ENCODE assay signal across 1 cellular context in genomic region chr11:17472467-17472866, GRCh38.
TF ChIP-seq lines count a peak whose summit lies in the region.

No MANE protein-coding gene starts in this region.

TF ChIP-seq in SK-N-SH, 30 proteins besides CTCF, POLR2A, EP300 and RAD21 (continued from another document):
- TF ChIP-seq ZBTB33 (IDR thresholded peaks at IDR 0.05; ENCODE audit: borderline replicate concordance, low read depth) (no peak), NFIC (IDR thresholded peaks at IDR 0.05; ENCODE audit: borderline replicate concordance) (no peak), JUND (IDR thresholded peaks at IDR 0.05) (no peak), MXI1 (IDR thresholded peaks at IDR 0.05; ENCODE audit: low read depth, low read length) (no peak), USF2 (IDR thresholded peaks at IDR 0.05; ENCODE audit: borderline replicate concordance, low read depth, low read length) (no peak)
